Comparison of ENCODE assay signal across 10 cellular contexts in genomic region chr16:29702307-29702706, GRCh38. TPM values are rescaled to one million over a fixed set of nuclear protein-coding genes. Genes with fewer than 3 reads are reported as not detected.
DNase-seq lines count a peak whose midpoint lies in the region; ATAC-seq and TF ChIP-seq lines count a peak whose summit lies in the region.
"Had no signal": no experiment of that assay in that cellular context is flagged by ENCODE, and none has a peak within 500 bp of the region (broad histone marks: within the 10 kb centered on the region; RNA-seq: fewer than 3 reads in every experiment).

No MANE protein-coding gene starts in this region.

- peaks cover 3 to 25% (median 17%) of the 10 kb centered on the region in 11 experiments; a peak in 20 of 22 replicates for H3K36me3 ChIP-seq in BLaER1 treated with 17β-estradiol and CSF1 and Interleukin-3, amounts not matched to agents 10 nM and 100 nM
- H3K36me3 ChIP-seq: esophagus squamous epithelium had no signal

- TF ChIP-seq CTCF in dorsolateral prefrontal cortex (IDR thresholded peaks at IDR 0.05 in 54 of 56, conservative IDR thresholded peaks at IDR 0.05 in 2 of 56; ENCODE audit: low read depth in 1 of 56, partially characterized antibody in 56 of 56): no peak
- no peak for TF ChIP-seq CTCF in osteocyte (IDR thresholded peaks at IDR 0.05)

- intact Hi-C loops in dorsolateral prefrontal cortex (cut with DNase I): no loop called here

- H3K9me3 ChIP-seq in BLaER1 treated with 17β-estradiol and CSF1 and Interleukin-3, amounts not matched to agents 10 nM and 100 nM (replicated peaks in 1 of 11): peaks cover 28 to 41% (median 35%) of the 10 kb centered on the region in 11 experiments
- H3K9me3 ChIP-seq: esophagus squamous epithelium had no signal

- peak; percentile 68 for DNase-seq in activated effector memory CD4-positive, alpha-beta T cell treated with anti-CD3 and anti-CD28 coated beads, Interleukin-2, amount 50 U/mL, for 16 hours
- DNase-seq in LoVo (ENCODE audit: low spot score) (no peak), dorsolateral prefrontal cortex (no peak), osteocyte (ENCODE audit: extremely low spot score, unreplicated experiment) (no peak)
- DNase-seq: esophagus squamous epithelium, NCI-H2227 treated with DMSO at 0.1 percent for 48 hours had no signal

- H4K20me1 ChIP-seq in BLaER1 treated with 17β-estradiol and CSF1 and Interleukin-3, amounts not matched to agents 10 nM and 100 nM: no peaks in the 10 kb centered on the region

- peak overlapping the region in 9 of 10 experiments; percentile 19 to 53 (median 36); a peak in 11 of 20 replicates for H3K4me3 ChIP-seq in BLaER1 treated with 17β-estradiol and CSF1 and Interleukin-3, amounts not matched to agents 10 nM and 100 nM
- no peak overlapping the region for H3K4me3 ChIP-seq in dorsolateral prefrontal cortex
- H3K4me3 ChIP-seq: esophagus squamous epithelium had no signal

- peaks cover 6% of the 10 kb centered on the region for H3K36me3 Mint-ChIP-seq in osteocyte (ENCODE audit: unreplicated experiment)

- H3K4me3 Mint-ChIP-seq in osteocyte (ENCODE audit: unreplicated experiment): no peak overlapping the region

- H3K4me1 ChIP-seq in BLaER1 treated with 17β-estradiol and CSF1 and Interleukin-3, amounts not matched to agents 10 nM and 100 nM: peaks cover 20 to 74% (median 61%) of the 10 kb centered on the region in 10 experiments

- ATAC-seq in GM19023 (IDR thresholded peaks at IDR 0.05; ENCODE audit: unreplicated experiment) (peak; percentile 16), HG03378 (IDR thresholded peaks at IDR 0.05; ENCODE audit: unreplicated experiment) (peak; percentile 29), HG03139 (IDR thresholded peaks at IDR 0.05; ENCODE audit: unreplicated experiment) (no peak)

- H3K27me3 Mint-ChIP-seq in osteocyte (ENCODE audit: unreplicated experiment): no peaks in the 10 kb centered on the region

- peaks cover 4% of the 10 kb centered on the region for H3K4me1 Mint-ChIP-seq in osteocyte (ENCODE audit: unreplicated experiment)

- peak overlapping the region in 9 of 11 experiments; percentile 58 to 74 (median 66); a peak in 18 of 22 replicates for H3K27ac ChIP-seq in BLaER1 treated with 17β-estradiol and CSF1 and Interleukin-3, amounts not matched to agents 10 nM and 100 nM
- no peak overlapping the region for H3K27ac ChIP-seq in dorsolateral prefrontal cortex

- peak overlapping the region; percentile 70 to 89 (median 83) for H3K4me2 ChIP-seq in BLaER1 treated with 17β-estradiol and CSF1 and Interleukin-3, amounts not matched to agents 10 nM and 100 nM

- peaks cover 7% of the 10 kb centered on the region for H3K9me3 Mint-ChIP-seq in osteocyte (ENCODE audit: unreplicated experiment)

- H3K27me3 ChIP-seq in BLaER1 treated with 17β-estradiol and CSF1 and Interleukin-3, amounts not matched to agents 10 nM and 100 nM: peaks cover 0 to 6% (median 0%) of the 10 kb centered on the region in 11 experiments; a peak in 1 of 22 replicates
- no peaks in the 10 kb centered on the region for H3K27me3 ChIP-seq in dorsolateral prefrontal cortex

- peak overlapping the region in 10 of 11 experiments; percentile 15 to 68 (median 57); a peak in 19 of 22 replicates for H3K9ac ChIP-seq in BLaER1 treated with 17β-estradiol and CSF1 and Interleukin-3, amounts not matched to agents 10 nM and 100 nM

- H3K27ac Mint-ChIP-seq in osteocyte (ENCODE audit: unreplicated experiment): no peak overlapping the region

RNA-seq across cellular contexts. Expression of gene QPRT, which starts 23.3 kb away (rescaled TPM):
- total RNA-seq in dorsolateral prefrontal cortex (10 to 100 TPM; 10.1 to 29.5 (median 18.0) TPM), osteocyte (23.5 and 30.1 TPM in 2 replicates)

RNA-seq across cellular contexts. Expression of gene SPN, which starts 39.3 kb away (rescaled TPM):
- 1 to 10 TPM in 105 of 120 experiments, under 1 TPM in 15; 0.46 to 6.2 (median 2.1) TPM for total RNA-seq in dorsolateral prefrontal cortex
- total RNA-seq in osteocyte: not detected in 2 replicates

RNA-seq across cellular contexts. Expression of gene C16orf54, which starts 43.5 kb away (rescaled TPM):
- total RNA-seq in dorsolateral prefrontal cortex: 1 to 10 TPM in 9 of 120 experiments, under 1 TPM in 99, not detected in 12; 0.17 to 1.3 (median 0.45) TPM
- not detected in 2 replicates for total RNA-seq in osteocyte

Comparison
In these comparisons a context has a peak if more than half of its experiments do, and no peak if none do; other contexts are left out.
1. H3K27ac ChIP-seq: peak in BLaER1 treated with 17β-estradiol and CSF1 and Interleukin-3, amounts not matched to agents 10 nM and 100 nM (9 of 11); none in dorsolateral prefrontal cortex (0 of 59).
2. H3K4me3 ChIP-seq: peak in BLaER1 treated with 17β-estradiol and CSF1 and Interleukin-3, amounts not matched to agents 10 nM and 100 nM (9 of 10); none in dorsolateral prefrontal cortex (0 of 59).